ENCODE assay signal across 9 cellular contexts in genomic region chr18:57959278-57959677, GRCh38.
DNase-seq lines count a peak whose midpoint lies in the region; TF ChIP-seq lines count a peak whose summit lies in the region.
"Had no signal": no experiment of that assay in that cellular context is flagged by ENCODE, and none has a peak within 500 bp of the region (broad histone marks: within the 10 kb centered on the region; RNA-seq: fewer than 3 reads in every experiment).

No MANE protein-coding gene starts in this region.

- H3K4me2 ChIP-seq in OCI-LY1 (ENCODE audit: low read length): no peak overlapping the region

- no peak overlapping the region for H3K27ac ChIP-seq in OCI-LY1 (ENCODE audit: low read depth, low read length, poor library complexity, severe bottlenecking)
- H3K27ac ChIP-seq: VCaP had no signal

- no peaks in the 10 kb centered on the region for H3K9me3 ChIP-seq in OCI-LY1 (ENCODE audit: low read length)

- no peak overlapping the region for H2AFZ ChIP-seq in OCI-LY1 (ENCODE audit: low read length)

- H3K36me3 Mint-ChIP-seq in osteocyte (ENCODE audit: unreplicated experiment): no peaks in the 10 kb centered on the region
- no peaks in the 10 kb centered on the region for H3K36me3 Mint-ChIP-seq in activated T-cell treated with anti-CD3 and anti-CD28 coated beads, Interleukin-2, amount 50 U/mL, for 24 hours (ENCODE audit: low read depth)

- H3K4me1 Mint-ChIP-seq in osteocyte (ENCODE audit: unreplicated experiment): peaks cover 25% of the 10 kb centered on the region
- no peaks in the 10 kb centered on the region for H3K4me1 Mint-ChIP-seq in activated T-cell treated with anti-CD3 and anti-CD28 coated beads, Interleukin-2, amount 50 U/mL, for 24 hours (ENCODE audit: low read depth)

- H3K36me3 ChIP-seq in GM06990 (ENCODE audit: control insufficient read depth, insufficient read depth, low read length) (no peaks in the 10 kb centered on the region), OCI-LY1 (ENCODE audit: insufficient read depth, low read length) (no peaks in the 10 kb centered on the region)

- TF ChIP-seq POLR2A in erythroblast (IDR thresholded peaks at IDR 0.05; ENCODE audit: low read length): no peak

- peaks cover 10% of the 10 kb centered on the region for H3K27me3 Mint-ChIP-seq in osteocyte (ENCODE audit: unreplicated experiment)
- peaks cover 13% of the 10 kb centered on the region for H3K27me3 Mint-ChIP-seq in activated T-cell treated with anti-CD3 and anti-CD28 coated beads, Interleukin-2, amount 50 U/mL, for 24 hours

- TF ChIP-seq CTCF in GM06990 (IDR thresholded peaks at IDR 0.05; ENCODE audit: insufficient read depth, low read length, poor library complexity, severe bottlenecking): peak; percentile 58
- TF ChIP-seq CTCF in OCI-LY1 (IDR thresholded peaks at IDR 0.05; ENCODE audit: low read length): peak; percentile 44
- TF ChIP-seq CTCF in osteocyte (IDR thresholded peaks at IDR 0.05): peak; percentile 39

- no peaks in the 10 kb centered on the region for H3K9me3 Mint-ChIP-seq in osteocyte (ENCODE audit: unreplicated experiment)
- H3K9me3 Mint-ChIP-seq in activated T-cell treated with anti-CD3 and anti-CD28 coated beads, Interleukin-2, amount 50 U/mL, for 24 hours: no peaks in the 10 kb centered on the region

- H3K4me3 Mint-ChIP-seq in osteocyte (ENCODE audit: unreplicated experiment): no peak overlapping the region
- H3K4me3 Mint-ChIP-seq in activated T-cell treated with anti-CD3 and anti-CD28 coated beads, Interleukin-2, amount 50 U/mL, for 24 hours: no peak overlapping the region

- no peaks in the 10 kb centered on the region for H3F3A ChIP-seq in OCI-LY1 (ENCODE audit: insufficient read depth, low read length)

- H3K27ac Mint-ChIP-seq in osteocyte (ENCODE audit: unreplicated experiment): no peak overlapping the region
- no peak overlapping the region for H3K27ac Mint-ChIP-seq in activated T-cell treated with anti-CD3 and anti-CD28 coated beads, Interleukin-2, amount 50 U/mL, for 24 hours

- H3K4me1 ChIP-seq in OCI-LY1 (ENCODE audit: insufficient read depth, low read length, severe bottlenecking): no peaks in the 10 kb centered on the region

- DNase-seq in GM06990 (ENCODE audit: extremely low read depth, insufficient read length) (no peak), HK-2 (ENCODE audit: unreplicated experiment) (peak; percentile 8), erythroblast (lab: John Stamatoyannopoulos, UW) (peak; percentile 55 to 63), osteocyte (ENCODE audit: extremely low spot score, unreplicated experiment) (no peak), ureter (ENCODE audit: low spot score) (no peak)
- DNase-seq in activated T-cell treated with anti-CD3 and anti-CD28 coated beads, Interleukin-2, amount 50 U/mL, for 24 hours: no peak
- DNase-seq in stimulated activated naive CD4-positive, alpha-beta T cell (lab: John Stamatoyannopoulos, UW): no peak

- no peaks in the 10 kb centered on the region for H3K9me2 ChIP-seq in OCI-LY1 (ENCODE audit: low read depth, low read length)

- no peaks in the 10 kb centered on the region for H3K79me2 ChIP-seq in OCI-LY1 (ENCODE audit: insufficient read depth, low read length)

- H3K27me3 ChIP-seq in GM06990 (replicated peaks; ENCODE audit: control insufficient read depth, insufficient read depth, low read length) (no peaks in the 10 kb centered on the region), OCI-LY1 (ENCODE audit: insufficient read depth, low read length) (no peaks in the 10 kb centered on the region; the same call in 1 of the 2 replicates)

- no peak overlapping the region for H3K9ac ChIP-seq in OCI-LY1 (ENCODE audit: low read length)

- H4K20me1 ChIP-seq in OCI-LY1 (ENCODE audit: insufficient read depth, low read length): no peaks in the 10 kb centered on the region

- H3K4me3 ChIP-seq in GM06990 (replicated peaks; ENCODE audit: low read depth, low read length) (no peak overlapping the region), OCI-LY1 (ENCODE audit: low read depth, low read length, poor library complexity, severe bottlenecking) (no peak overlapping the region)

Comparison
In these comparisons a context has a peak if more than half of its experiments do, and no peak if none do; other contexts are left out.
1. DNase-seq: peak in HK-2 (single experiment) and erythroblast (2 of 2); none in GM06990 (single experiment), osteocyte (single experiment), ureter (single experiment), activated T-cell treated with anti-CD3 and anti-CD28 coated beads, Interleukin-2, amount 50 U/mL, for 24 hours (single experiment) and stimulated activated naive CD4-positive, alpha-beta T cell (0 of 6).
2. Peak in every context shown above with its lines, with median percentiles within 50 percentile points of each other: CTCF ChIP-seq.